In the genomic region with DNA sequence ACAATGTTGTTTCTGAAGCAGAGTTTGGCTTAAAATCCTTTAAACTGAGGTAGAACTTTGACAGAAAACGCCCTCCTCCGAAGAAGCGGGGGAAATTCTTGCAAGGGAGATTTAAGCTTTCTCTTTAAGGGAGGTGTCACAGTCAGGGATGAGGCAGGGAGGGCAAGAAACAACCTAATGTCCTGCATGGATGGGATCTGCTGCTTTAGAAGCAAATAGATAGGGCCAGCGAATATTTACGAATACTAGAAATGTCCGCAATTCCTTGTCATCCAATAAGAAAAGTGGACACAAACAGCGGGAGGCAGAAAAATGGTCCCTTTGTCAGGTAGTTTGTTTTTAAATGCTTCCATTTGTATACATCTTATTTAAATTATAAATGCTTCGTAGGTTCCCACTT, we compare ENCODE assay signal across 1 cellular context.
TF ChIP-seq lines count a peak whose summit lies in the region.

No MANE protein-coding gene starts in this region.

TF ChIP-seq in GM23338, 12 proteins besides CTCF, POLR2A, EP300 and RAD21:
- TF ChIP-seq, protein P1, sequence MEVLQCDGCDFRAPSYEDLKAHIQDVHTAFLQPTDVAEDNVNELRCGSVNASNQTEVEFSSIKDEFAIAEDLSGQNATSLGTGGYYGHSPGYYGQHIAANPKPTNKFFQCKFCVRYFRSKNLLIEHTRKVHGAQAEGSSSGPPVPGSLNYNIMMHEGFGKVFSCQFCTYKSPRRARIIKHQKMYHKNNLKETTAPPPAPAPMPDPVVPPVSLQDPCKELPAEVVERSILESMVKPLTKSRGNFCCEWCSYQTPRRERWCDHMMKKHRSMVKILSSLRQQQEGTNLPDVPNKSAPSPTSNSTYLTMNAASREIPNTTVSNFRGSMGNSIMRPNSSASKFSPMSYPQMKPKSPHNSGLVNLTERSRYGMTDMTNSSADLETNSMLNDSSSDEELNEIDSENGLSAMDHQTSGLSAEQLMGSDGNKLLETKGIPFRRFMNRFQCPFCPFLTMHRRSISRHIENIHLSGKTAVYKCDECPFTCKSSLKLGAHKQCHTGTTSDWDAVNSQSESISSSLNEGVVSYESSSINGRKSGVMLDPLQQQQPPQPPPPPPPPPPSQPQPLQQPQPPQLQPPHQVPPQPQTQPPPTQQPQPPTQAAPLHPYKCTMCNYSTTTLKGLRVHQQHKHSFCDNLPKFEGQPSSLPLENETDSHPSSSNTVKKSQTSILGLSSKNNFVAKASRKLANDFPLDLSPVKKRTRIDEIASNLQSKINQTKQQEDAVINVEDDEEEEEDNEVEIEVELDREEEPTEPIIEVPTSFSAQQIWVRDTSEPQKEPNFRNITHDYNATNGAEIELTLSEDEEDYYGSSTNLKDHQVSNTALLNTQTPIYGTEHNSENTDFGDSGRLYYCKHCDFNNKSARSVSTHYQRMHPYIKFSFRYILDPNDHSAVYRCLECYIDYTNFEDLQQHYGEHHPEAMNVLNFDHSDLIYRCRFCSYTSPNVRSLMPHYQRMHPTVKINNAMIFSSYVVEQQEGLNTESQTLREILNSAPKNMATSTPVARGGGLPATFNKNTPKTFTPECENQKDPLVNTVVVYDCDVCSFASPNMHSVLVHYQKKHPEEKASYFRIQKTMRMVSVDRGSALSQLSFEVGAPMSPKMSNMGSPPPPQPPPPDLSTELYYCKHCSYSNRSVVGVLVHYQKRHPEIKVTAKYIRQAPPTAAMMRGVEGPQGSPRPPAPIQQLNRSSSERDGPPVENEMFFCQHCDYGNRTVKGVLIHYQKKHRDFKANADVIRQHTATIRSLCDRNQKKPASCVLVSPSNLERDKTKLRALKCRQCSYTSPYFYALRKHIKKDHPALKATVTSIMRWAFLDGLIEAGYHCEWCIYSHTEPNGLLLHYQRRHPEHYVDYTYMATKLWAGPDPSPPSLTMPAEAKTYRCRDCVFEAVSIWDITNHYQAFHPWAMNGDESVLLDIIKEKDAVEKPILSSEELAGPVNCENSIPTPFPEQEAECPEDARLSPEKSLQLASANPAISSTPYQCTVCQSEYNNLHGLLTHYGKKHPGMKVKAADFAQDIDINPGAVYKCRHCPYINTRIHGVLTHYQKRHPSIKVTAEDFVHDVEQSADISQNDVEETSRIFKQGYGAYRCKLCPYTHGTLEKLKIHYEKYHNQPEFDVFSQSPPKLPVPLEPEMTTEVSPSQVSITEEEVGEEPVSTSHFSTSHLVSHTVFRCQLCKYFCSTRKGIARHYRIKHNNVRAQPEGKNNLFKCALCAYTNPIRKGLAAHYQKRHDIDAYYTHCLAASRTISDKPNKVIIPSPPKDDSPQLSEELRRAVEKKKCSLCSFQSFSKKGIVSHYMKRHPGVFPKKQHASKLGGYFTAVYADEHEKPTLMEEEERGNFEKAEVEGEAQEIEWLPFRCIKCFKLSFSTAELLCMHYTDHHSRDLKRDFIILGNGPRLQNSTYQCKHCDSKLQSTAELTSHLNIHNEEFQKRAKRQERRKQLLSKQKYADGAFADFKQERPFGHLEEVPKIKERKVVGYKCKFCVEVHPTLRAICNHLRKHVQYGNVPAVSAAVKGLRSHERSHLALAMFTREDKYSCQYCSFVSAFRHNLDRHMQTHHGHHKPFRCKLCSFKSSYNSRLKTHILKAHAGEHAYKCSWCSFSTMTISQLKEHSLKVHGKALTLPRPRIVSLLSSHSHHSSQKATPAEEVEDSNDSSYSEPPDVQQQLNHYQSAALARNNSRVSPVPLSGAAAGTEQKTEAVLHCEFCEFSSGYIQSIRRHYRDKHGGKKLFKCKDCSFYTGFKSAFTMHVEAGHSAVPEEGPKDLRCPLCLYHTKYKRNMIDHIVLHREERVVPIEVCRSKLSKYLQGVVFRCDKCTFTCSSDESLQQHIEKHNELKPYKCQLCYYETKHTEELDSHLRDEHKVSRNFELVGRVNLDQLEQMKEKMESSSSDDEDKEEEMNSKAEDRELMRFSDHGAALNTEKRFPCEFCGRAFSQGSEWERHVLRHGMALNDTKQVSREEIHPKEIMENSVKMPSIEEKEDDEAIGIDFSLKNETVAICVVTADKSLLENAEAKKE (CRISPR knock-in tag; IDR thresholded peaks at IDR 0.05): no peak
- TF ChIP-seq CREB1 (CRISPR knock-in tag; IDR thresholded peaks at IDR 0.05; ENCODE audit: low read depth): no peak
- TF ChIP-seq, protein P2, sequence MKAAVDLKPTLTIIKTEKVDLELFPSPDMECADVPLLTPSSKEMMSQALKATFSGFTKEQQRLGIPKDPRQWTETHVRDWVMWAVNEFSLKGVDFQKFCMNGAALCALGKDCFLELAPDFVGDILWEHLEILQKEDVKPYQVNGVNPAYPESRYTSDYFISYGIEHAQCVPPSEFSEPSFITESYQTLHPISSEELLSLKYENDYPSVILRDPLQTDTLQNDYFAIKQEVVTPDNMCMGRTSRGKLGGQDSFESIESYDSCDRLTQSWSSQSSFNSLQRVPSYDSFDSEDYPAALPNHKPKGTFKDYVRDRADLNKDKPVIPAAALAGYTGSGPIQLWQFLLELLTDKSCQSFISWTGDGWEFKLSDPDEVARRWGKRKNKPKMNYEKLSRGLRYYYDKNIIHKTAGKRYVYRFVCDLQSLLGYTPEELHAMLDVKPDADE (IDR thresholded peaks at IDR 0.05): no peak
- no peak for TF ChIP-seq ZNF331 (CRISPR knock-in tag; IDR thresholded peaks at IDR 0.05; ENCODE audit: low read depth)
- no peak for TF ChIP-seq NANOG (IDR thresholded peaks at IDR 0.05; ENCODE audit: borderline replicate concordance)
- TF ChIP-seq EZH2 (IDR thresholded peaks at IDR 0.05; ENCODE audit: low read depth, unreplicated experiment): no peak
- TF ChIP-seq ZNF114 (CRISPR knock-in tag; IDR thresholded peaks at IDR 0.05): no peak
- no peak for TF ChIP-seq JUNB (IDR thresholded peaks at IDR 0.05; ENCODE audit: unreplicated experiment)
- TF ChIP-seq, protein P3, sequence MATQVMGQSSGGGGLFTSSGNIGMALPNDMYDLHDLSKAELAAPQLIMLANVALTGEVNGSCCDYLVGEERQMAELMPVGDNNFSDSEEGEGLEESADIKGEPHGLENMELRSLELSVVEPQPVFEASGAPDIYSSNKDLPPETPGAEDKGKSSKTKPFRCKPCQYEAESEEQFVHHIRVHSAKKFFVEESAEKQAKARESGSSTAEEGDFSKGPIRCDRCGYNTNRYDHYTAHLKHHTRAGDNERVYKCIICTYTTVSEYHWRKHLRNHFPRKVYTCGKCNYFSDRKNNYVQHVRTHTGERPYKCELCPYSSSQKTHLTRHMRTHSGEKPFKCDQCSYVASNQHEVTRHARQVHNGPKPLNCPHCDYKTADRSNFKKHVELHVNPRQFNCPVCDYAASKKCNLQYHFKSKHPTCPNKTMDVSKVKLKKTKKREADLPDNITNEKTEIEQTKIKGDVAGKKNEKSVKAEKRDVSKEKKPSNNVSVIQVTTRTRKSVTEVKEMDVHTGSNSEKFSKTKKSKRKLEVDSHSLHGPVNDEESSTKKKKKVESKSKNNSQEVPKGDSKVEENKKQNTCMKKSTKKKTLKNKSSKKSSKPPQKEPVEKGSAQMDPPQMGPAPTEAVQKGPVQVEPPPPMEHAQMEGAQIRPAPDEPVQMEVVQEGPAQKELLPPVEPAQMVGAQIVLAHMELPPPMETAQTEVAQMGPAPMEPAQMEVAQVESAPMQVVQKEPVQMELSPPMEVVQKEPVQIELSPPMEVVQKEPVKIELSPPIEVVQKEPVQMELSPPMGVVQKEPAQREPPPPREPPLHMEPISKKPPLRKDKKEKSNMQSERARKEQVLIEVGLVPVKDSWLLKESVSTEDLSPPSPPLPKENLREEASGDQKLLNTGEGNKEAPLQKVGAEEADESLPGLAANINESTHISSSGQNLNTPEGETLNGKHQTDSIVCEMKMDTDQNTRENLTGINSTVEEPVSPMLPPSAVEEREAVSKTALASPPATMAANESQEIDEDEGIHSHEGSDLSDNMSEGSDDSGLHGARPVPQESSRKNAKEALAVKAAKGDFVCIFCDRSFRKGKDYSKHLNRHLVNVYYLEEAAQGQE (IDR thresholded peaks at IDR 0.05; ENCODE audit: unreplicated experiment): no peak
- TF ChIP-seq EZH2phosphoT487 (IDR thresholded peaks at IDR 0.05; ENCODE audit: unreplicated experiment): no peak
- TF ChIP-seq POLR2AphosphoS5 (IDR thresholded peaks at IDR 0.05; ENCODE audit: low read depth): no peak
- no peak for TF ChIP-seq STAT1 (IDR thresholded peaks at IDR 0.05; ENCODE audit: unreplicated experiment)
